1 cellular context compared by ENCODE assay signal in genomic region chr16:21626659-21627277, GRCh38.
TF ChIP-seq lines count a peak whose summit lies in the region.

No MANE protein-coding gene starts in this region.

TF ChIP-seq in HepG2, 621 proteins besides CTCF, POLR2A, EP300 and RAD21 (continues in another document):
- TF ChIP-seq ETV5 (CRISPR knock-in tag; IDR thresholded peaks at IDR 0.05; ENCODE audit: borderline replicate concordance) = peak; percentile 84; the same call in 1 of the 2 replicates
- TF ChIP-seq CSRNP1 (CRISPR knock-in tag; IDR thresholded peaks at IDR 0.05) = no peak
- TF ChIP-seq FLYWCH1 (CRISPR knock-in tag; IDR thresholded peaks at IDR 0.05) = no peak
- no peak for TF ChIP-seq ZNF790 (CRISPR knock-in tag; IDR thresholded peaks at IDR 0.05; ENCODE audit: borderline replicate concordance)
- TF ChIP-seq ZNF501 (CRISPR knock-in tag; IDR thresholded peaks at IDR 0.05) = no peak
- TF ChIP-seq ZBTB39 (CRISPR knock-in tag; IDR thresholded peaks at IDR 0.05) = no peak
- TF ChIP-seq ATF5 (CRISPR knock-in tag; IDR thresholded peaks at IDR 0.05; ENCODE audit: low read depth) = no peak
- no peak for TF ChIP-seq GZF1 (CRISPR knock-in tag; IDR thresholded peaks at IDR 0.05)
- no peak for TF ChIP-seq GPN1 (CRISPR knock-in tag; IDR thresholded peaks at IDR 0.05; ENCODE audit: borderline replicate concordance)
- no peak for TF ChIP-seq ZNF572 (CRISPR knock-in tag; IDR thresholded peaks at IDR 0.05)
- no peak for TF ChIP-seq SP5 (CRISPR knock-in tag; IDR thresholded peaks at IDR 0.05; ENCODE audit: borderline replicate concordance, low read depth)
- TF ChIP-seq ZNF350 (CRISPR knock-in tag; IDR thresholded peaks at IDR 0.05; ENCODE audit: borderline replicate concordance, low read depth) = no peak
- TF ChIP-seq ZFX (CRISPR knock-in tag; IDR thresholded peaks at IDR 0.05; ENCODE audit: low read depth) = no peak
- TF ChIP-seq DMAP1 (CRISPR knock-in tag; IDR thresholded peaks at IDR 0.05) = no peak
- no peak for TF ChIP-seq ZNF256 (CRISPR knock-in tag; conservative IDR thresholded peaks at IDR 0.05)
- no peak for TF ChIP-seq STAG1 (CRISPR knock-in tag; IDR thresholded peaks at IDR 0.05)
- TF ChIP-seq BHLHE40 (IDR thresholded peaks at IDR 0.05; ENCODE audit: low read length) = no peak
- TF ChIP-seq ZUFSP (CRISPR knock-in tag; IDR thresholded peaks at IDR 0.05; ENCODE audit: borderline replicate concordance) = no peak
- TF ChIP-seq KDM3A (CRISPR knock-in tag; IDR thresholded peaks at IDR 0.05; ENCODE audit: low read depth) = no peak
- no peak for TF ChIP-seq PHF21A (CRISPR knock-in tag; IDR thresholded peaks at IDR 0.05)
- TF ChIP-seq NFAT5 (CRISPR knock-in tag; IDR thresholded peaks at IDR 0.05) = no peak
- TF ChIP-seq BRCA1 (CRISPR knock-in tag; IDR thresholded peaks at IDR 0.05) = no peak
- TF ChIP-seq XRCC5 (optimal IDR thresholded peaks at IDR 0.05; ENCODE audit: low read length) = no peak
- TF ChIP-seq RXRB (CRISPR knock-in tag; IDR thresholded peaks at IDR 0.05; ENCODE audit: borderline replicate concordance) = 0 out of 2 replicates have a peak, but pooled peaks have one; percentile 22
- no peak for TF ChIP-seq DZIP1 (CRISPR knock-in tag; IDR thresholded peaks at IDR 0.05)
- no peak for TF ChIP-seq ZBTB42 (CRISPR knock-in tag; IDR thresholded peaks at IDR 0.05)
- no peak for TF ChIP-seq ZNF883 (CRISPR knock-in tag; IDR thresholded peaks at IDR 0.05; ENCODE audit: not compliant biosample characterization)
- TF ChIP-seq ZBTB25 (CRISPR knock-in tag; IDR thresholded peaks at IDR 0.05) = no peak
- TF ChIP-seq PAWR (CRISPR knock-in tag; IDR thresholded peaks at IDR 0.05; ENCODE audit: borderline replicate concordance) = no peak
- no peak for TF ChIP-seq ZNF513 (CRISPR knock-in tag; conservative IDR thresholded peaks at IDR 0.05)
- 0 out of 2 replicates have a peak, but pooled peaks have one; percentile 22 for TF ChIP-seq FOXK1 (CRISPR knock-in tag; IDR thresholded peaks at IDR 0.05; ENCODE audit: borderline replicate concordance, low read depth)
- no peak for TF ChIP-seq TEAD3 (CRISPR knock-in tag; optimal IDR thresholded peaks at IDR 0.05; ENCODE audit: borderline replicate concordance)
- TF ChIP-seq PAF1 (CRISPR knock-in tag; IDR thresholded peaks at IDR 0.05) = no peak
- TF ChIP-seq ZNF775 (CRISPR knock-in tag; IDR thresholded peaks at IDR 0.05; ENCODE audit: borderline replicate concordance) = no peak
- no peak for TF ChIP-seq CBX1 (IDR thresholded peaks at IDR 0.05; ENCODE audit: low read depth)
- no peak; the same call in 1 of the 2 replicates for TF ChIP-seq ZHX2 (IDR thresholded peaks at IDR 0.05; ENCODE audit: low read depth)
- no peak for TF ChIP-seq ZHX2 (CRISPR knock-in tag; IDR thresholded peaks at IDR 0.05; ENCODE audit: borderline replicate concordance)
